In genomic region chr1:95992013-95992412, GRCh38 we compare ENCODE assay signal across 25 cellular contexts.
"Had no signal": no experiment of that assay in that cellular context is flagged by ENCODE, and none has a peak within 500 bp of the region (broad histone marks: within the 10 kb centered on the region; RNA-seq: fewer than 3 reads in every experiment).

No MANE protein-coding gene starts in this region.

- H2AFZ ChIP-seq: hepatocyte had no signal

- H3K79me2 ChIP-seq: hepatocyte had no signal

- H3K4me1 Mint-ChIP-seq: immature natural killer cell, naive B cell had no signal

- H3K4me3 ChIP-seq: coronary artery, dorsolateral prefrontal cortex, esophagus squamous epithelium, gastroesophageal sphincter, heart left ventricle, hepatocyte, left ventricle myocardium inferior, lower lobe of right lung, mucosa of descending colon had no signal

- ATAC-seq: esophagus mucosa, gastroesophageal sphincter, heart left ventricle, left colon, left lobe of liver, lower lobe of right lung, mucosa of descending colon had no signal

- H3K9me3 ChIP-seq: esophagus squamous epithelium, gastroesophageal sphincter, heart left ventricle, lower lobe of right lung, mucosa of descending colon had no signal

- H3K4me1 ChIP-seq: esophagus squamous epithelium, gastroesophageal sphincter, heart left ventricle, left ventricle myocardium inferior, lower lobe of right lung had no signal

- H3K27me3 ChIP-seq: esophagus squamous epithelium, gastroesophageal sphincter, heart left ventricle, hepatocyte had no signal

- H3K4me2 ChIP-seq: hepatocyte had no signal

- H3K36me3 Mint-ChIP-seq: immature natural killer cell, mesothelial cell of epicardium, naive B cell had no signal

- H3K36me3 ChIP-seq: esophagus squamous epithelium, gastroesophageal sphincter, heart left ventricle, left ventricle myocardium inferior, lower lobe of right lung had no signal

- H3K27ac Mint-ChIP-seq: immature natural killer cell, mesothelial cell of epicardium, naive B cell had no signal

- H3K9me3 Mint-ChIP-seq: mesothelial cell of epicardium had no signal

- DNase-seq: dermis blood vessel endothelial cell; dorsolateral prefrontal cortex; effector CD4-positive, alpha-beta T cell; effector memory CD4-positive, alpha-beta T cell; erythroblast; esophagus squamous epithelium; heart left ventricle; hypothalamus; immature natural killer cell; islet precursor cell; kidney; kidney glomerular epithelial cell; left colon; left ventricle myocardium inferior; lower lobe of right lung; mesenchymal stem cell; mucosa of descending colon; naive B cell had no signal

- H3K27me3 Mint-ChIP-seq: naive B cell had no signal

- H3K4me3 Mint-ChIP-seq: immature natural killer cell, mesothelial cell of epicardium, naive B cell had no signal

- H3K27ac ChIP-seq: coronary artery, dorsolateral prefrontal cortex, epithelial cell of prostate, esophagus squamous epithelium, gastroesophageal sphincter, heart left ventricle, hepatocyte, left ventricle myocardium inferior, lower lobe of right lung had no signal
